In the genomic region with DNA sequence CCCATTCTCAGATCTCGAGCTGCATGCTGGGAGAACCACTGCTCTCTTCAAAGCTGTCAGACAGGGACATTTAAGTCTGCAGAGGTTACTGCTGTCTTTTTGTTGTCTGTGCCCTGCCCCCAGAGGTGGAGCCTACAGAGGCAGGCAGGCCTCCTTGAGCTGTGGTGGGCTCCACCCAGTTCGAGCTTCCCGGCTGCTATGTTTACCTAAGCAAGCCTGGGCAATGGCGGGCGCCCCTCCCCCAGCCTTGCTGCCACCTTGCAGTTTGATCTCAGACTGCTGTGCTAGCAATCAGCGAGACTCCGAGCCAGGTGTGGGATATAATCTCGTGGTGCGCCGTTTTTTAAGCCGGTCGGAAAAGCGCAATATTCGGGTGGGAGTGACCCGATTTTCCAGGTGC, we compare ENCODE assay signal across 1 cellular context. TPM values are rescaled to one million over a fixed set of nuclear protein-coding genes. Genes with fewer than 3 reads are reported as not detected.
"Had no signal": no experiment of that assay in that cellular context is flagged by ENCODE, and none has a peak within 500 bp of the region (broad histone marks: within the 10 kb centered on the region; RNA-seq: fewer than 3 reads in every experiment).

No MANE protein-coding gene starts in this region.

RNA-seq across cellular contexts. Expression of a gene that starts 31.2 kb away (rescaled TPM):
- polyA plus RNA-seq: IgD-negative memory B cell had no signal
